ENCODE assay signal across 13 cellular contexts in the genomic region with DNA sequence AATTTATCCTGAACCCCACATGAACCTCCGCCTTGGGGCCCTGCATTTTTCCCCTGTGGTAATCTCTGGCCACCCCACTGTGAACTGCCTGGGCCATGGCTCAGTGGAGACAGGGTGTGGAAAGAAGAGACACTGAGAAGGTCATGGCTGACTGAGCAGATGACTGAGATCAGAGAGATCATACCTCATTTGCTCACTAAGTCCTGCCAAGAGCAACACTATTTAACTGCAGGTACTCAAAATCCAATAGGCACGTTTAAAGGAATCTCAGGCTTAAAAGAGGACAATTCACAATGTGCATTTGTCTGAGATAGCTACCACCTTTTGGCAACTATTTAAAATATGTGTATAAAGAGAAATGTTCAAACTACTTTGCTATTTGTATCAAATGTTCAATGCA.
DNase-seq lines count a peak whose midpoint lies in the region; ATAC-seq and TF ChIP-seq lines count a peak whose summit lies in the region.
"Had no signal": no experiment of that assay in that cellular context is flagged by ENCODE, and none has a peak within 500 bp of the region (broad histone marks: within the 10 kb centered on the region; RNA-seq: fewer than 3 reads in every experiment).

No MANE protein-coding gene starts in this region.

- H3K27me3 ChIP-seq in BE2C: no peaks in the 10 kb centered on the region
- H3K27me3 ChIP-seq: MG63, SJSA1 had no signal

- no peaks in the 10 kb centered on the region for H3K9me3 ChIP-seq in BE2C
- H3K9me3 ChIP-seq: MG63, SJSA1, thoracic aorta had no signal

- no peak for TF ChIP-seq CTCF in BE2C (IDR thresholded peaks at IDR 0.05; ENCODE audit: low read depth, low read length)

- H3K4me1 ChIP-seq in BE2C: no peaks in the 10 kb centered on the region
- H3K4me1 ChIP-seq: SJSA1 had no signal

- peak; percentile 64 for ATAC-seq in GM18861 (IDR thresholded peaks at IDR 0.05; ENCODE audit: unreplicated experiment)
- ATAC-seq in GM21737 (IDR thresholded peaks at IDR 0.05; ENCODE audit: unreplicated experiment): peak; percentile 74
- ATAC-seq: naive thymus-derived CD8-positive, alpha-beta T cell had no signal

- no peak overlapping the region for H3K4me3 ChIP-seq in BE2C (ENCODE audit: low read depth, low read length)
- H3K4me3 ChIP-seq: MG63, SJSA1, thoracic aorta had no signal

- DNase-seq in NCI-H526 treated with DMSO at 0.1 percent for 48 hours (lab: John Stamatoyannopoulos, UW): peak; percentile 37
- peak; percentile 82 for DNase-seq in renal cortical epithelial cell (ENCODE audit: low read depth)
- no peak for DNase-seq in BE2C
- DNase-seq in DMS153 treated with DMSO at 0.1 percent for 48 hours (lab: John Stamatoyannopoulos, UW; ENCODE audit: unreplicated experiment): no peak
- DNase-seq in NCI-H146 (lab: John Stamatoyannopoulos, UW): no peak
- DNase-seq: CD4-positive, alpha-beta memory T cell; MG63; naive thymus-derived CD8-positive, alpha-beta T cell; NCI-H524 had no signal

- H3K36me3 ChIP-seq in BE2C: no peaks in the 10 kb centered on the region
- H3K36me3 ChIP-seq: MG63, SJSA1, thoracic aorta had no signal

Comparison
In these comparisons a context has a peak if more than half of its experiments do, and no peak if none do; other contexts are left out.
1. DNase-seq: peak in NCI-H526 treated with DMSO at 0.1 percent for 48 hours (single experiment) and renal cortical epithelial cell (single experiment); none in BE2C (single experiment), DMS153 treated with DMSO at 0.1 percent for 48 hours (single experiment) and NCI-H146 (single experiment).